ENCODE assay signal across 15 cellular contexts in the genomic region with DNA sequence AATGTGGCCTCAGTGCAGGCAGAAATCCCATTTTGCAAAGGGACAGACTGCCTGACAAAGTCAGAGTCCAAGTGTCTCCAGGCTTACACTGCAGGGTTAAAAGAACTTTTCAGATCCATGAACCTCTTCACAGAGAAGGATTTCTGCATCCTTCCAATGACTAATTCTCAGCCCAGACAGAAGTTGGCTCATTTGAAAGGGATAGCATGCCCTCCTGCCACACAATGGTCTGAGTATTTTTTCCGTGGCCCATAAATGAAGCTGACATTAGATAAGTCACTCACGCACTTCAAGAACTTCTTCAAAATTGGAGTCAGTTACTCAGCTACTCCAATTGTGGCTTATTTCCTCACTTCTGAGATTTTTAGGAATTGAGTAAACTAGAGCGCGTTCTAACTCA.
"Had no signal": no experiment of that assay in that cellular context is flagged by ENCODE, and none has a peak within 500 bp of the region (broad histone marks: within the 10 kb centered on the region; RNA-seq: fewer than 3 reads in every experiment).

No MANE protein-coding gene starts in this region.

- H3K36me3 ChIP-seq: tibial artery had no signal

- H3K4me3 ChIP-seq: dorsolateral prefrontal cortex, tibial artery had no signal

- H3K36me3 Mint-ChIP-seq: memory B cell, T-cell had no signal

- H3K4me1 Mint-ChIP-seq: memory B cell, T-cell had no signal

- DNase-seq: activated CD4-positive, alpha-beta T cell treated with anti-CD3 and anti-CD28 coated beads, Interleukin-2, amount 50 U/mL, for 1 hour; activated CD8-positive, alpha-beta memory T cell treated with anti-CD3 and anti-CD28 coated beads, Interleukin-2, amount 50 U/mL, for 4 hours; activated effector memory CD4-positive, alpha-beta T cell treated with anti-CD3 and anti-CD28 coated beads, Interleukin-2, amount 50 U/mL, for 16 hours; activated naive CD4-positive, alpha-beta T cell treated with anti-CD3 and anti-CD28 coated beads, Interleukin-2, amount 50 U/mL, for 16 hours; activated T-cell treated with anti-CD3 and anti-CD28 coated beads, Interleukin-2, amount 50 U/mL, for 4 hours; dorsolateral prefrontal cortex; erythroblast; occipital lobe; retina; stimulated activated CD8-positive, alpha-beta memory T cell treated with anti-CD3 and anti-CD28 coated beads, Interleukin-4, amount 100 ng/mL, for 48 hours; stimulated activated naive CD4-positive, alpha-beta T cell treated with Interleukin-2 at 50 U/mL for 16 hours; T-cell; tibial artery had no signal

- ATAC-seq: activated CD4-positive, CD25-positive, alpha-beta regulatory T cell treated with anti-CD3 and anti-CD28 coated beads, Interleukin-2, amount 50 U/mL, for 24 hours; activated T-cell treated with anti-CD3 and anti-CD28 coated beads, Interleukin-2, amount 50 U/mL, for 4 hours; T-cell had no signal

- H3K27ac Mint-ChIP-seq: memory B cell, T-cell had no signal

- H3K4me3 Mint-ChIP-seq: activated T-cell treated with anti-CD3 and anti-CD28 coated beads, Interleukin-2, amount 50 U/mL, for 4 hours; memory B cell; T-cell had no signal

- H3K9me3 ChIP-seq: tibial artery had no signal

- H3K27me3 ChIP-seq: tibial artery had no signal

- H3K27ac ChIP-seq: dorsolateral prefrontal cortex, tibial artery had no signal
